In the genomic region with DNA sequence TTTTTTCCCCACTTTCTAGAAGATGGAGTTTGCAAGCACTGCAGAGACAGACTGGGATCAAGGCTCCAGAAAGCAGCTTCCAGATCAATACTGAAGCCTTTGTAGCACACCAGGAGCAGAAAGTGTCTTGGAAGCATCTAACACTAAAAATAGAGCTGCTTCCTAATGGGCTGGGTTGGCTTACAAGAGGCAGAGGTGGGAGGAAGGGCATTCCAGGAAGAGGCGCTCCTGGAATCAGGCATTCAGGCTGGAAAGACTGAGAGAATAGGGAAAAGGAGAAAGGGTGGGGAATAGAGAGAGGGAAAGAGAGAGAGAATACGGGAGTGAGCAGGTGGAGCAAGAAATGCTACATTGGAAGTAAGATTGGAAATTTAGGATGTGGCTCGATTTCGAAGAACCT, we compare ENCODE assay signal across 1 cellular context.
TF ChIP-seq lines count a peak whose summit lies in the region.

No MANE protein-coding gene starts in this region.

TF ChIP-seq in WTC11, 78 proteins besides CTCF, POLR2A, EP300 and RAD21 (continued from another document):
- TF ChIP-seq, protein P1, sequence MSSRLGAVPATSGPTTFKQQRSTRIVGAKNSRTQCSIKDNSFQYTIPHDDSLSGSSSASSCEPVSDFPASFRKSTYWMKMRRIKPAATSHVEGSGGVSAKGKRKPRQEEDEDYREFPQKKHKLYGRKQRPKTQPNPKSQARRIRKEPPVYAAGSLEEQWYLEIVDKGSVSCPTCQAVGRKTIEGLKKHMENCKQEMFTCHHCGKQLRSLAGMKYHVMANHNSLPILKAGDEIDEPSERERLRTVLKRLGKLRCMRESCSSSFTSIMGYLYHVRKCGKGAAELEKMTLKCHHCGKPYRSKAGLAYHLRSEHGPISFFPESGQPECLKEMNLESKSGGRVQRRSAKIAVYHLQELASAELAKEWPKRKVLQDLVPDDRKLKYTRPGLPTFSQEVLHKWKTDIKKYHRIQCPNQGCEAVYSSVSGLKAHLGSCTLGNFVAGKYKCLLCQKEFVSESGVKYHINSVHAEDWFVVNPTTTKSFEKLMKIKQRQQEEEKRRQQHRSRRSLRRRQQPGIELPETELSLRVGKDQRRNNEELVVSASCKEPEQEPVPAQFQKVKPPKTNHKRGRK (CRISPR knock-in tag; IDR thresholded peaks at IDR 0.05; ENCODE audit: borderline replicate concordance), result no peak
- TF ChIP-seq, protein P2, sequence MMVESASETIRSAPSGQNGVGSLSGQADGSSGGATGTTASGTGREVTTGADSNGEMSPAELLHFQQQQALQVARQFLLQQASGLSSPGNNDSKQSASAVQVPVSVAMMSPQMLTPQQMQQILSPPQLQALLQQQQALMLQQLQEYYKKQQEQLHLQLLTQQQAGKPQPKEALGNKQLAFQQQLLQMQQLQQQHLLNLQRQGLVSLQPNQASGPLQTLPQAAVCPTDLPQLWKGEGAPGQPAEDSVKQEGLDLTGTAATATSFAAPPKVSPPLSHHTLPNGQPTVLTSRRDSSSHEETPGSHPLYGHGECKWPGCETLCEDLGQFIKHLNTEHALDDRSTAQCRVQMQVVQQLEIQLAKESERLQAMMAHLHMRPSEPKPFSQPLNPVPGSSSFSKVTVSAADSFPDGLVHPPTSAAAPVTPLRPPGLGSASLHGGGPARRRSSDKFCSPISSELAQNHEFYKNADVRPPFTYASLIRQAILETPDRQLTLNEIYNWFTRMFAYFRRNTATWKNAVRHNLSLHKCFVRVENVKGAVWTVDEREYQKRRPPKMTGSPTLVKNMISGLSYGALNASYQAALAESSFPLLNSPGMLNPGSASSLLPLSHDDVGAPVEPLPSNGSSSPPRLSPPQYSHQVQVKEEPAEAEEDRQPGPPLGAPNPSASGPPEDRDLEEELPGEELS (CRISPR knock-in tag; IDR thresholded peaks at IDR 0.05), result no peak
- TF ChIP-seq, protein P3, sequence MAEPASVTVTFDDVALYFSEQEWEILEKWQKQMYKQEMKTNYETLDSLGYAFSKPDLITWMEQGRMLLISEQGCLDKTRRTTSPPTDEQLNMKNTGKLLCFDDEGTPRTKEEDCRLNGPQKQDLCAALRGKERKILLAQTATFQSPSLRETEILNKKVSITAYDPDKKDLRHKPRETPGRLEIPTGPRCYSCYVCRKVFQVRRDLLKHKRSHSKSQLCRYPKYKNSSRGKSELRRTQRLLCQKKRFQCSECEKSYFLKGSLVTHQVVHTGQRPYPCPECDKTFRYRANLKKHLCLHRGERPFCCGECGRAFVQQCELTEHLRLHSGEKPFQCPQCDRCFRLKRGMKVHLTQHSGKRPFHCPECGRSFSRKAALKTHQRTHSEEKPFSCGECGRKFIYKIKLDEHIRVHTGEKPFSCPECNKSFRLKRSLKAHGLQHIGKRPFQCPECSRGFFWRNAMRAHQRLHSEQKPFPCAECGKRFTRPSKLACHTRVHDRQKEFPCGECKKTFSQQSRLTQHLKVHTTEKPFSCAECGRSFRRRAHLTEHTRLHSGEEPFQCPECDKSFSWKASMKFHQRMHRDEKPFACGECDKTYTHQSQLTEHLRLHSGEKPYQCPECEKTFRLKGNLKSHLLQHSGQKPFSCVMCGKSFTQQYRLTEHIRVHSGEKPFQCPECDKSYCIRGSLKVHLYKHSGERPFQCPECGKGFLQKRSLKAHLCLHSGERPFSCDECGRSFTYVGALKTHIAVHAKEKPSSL (CRISPR knock-in tag; conservative IDR thresholded peaks at IDR 0.05), result no peak
- no peak for TF ChIP-seq MYBL2 (CRISPR knock-in tag; IDR thresholded peaks at IDR 0.05)
